1 cellular context compared by ENCODE assay signal in genomic region chr16:15888072-15888976, GRCh38.
TF ChIP-seq lines count a peak whose summit lies in the region.

Gene CEP20 (minus strand): TSS chr16:15888603. CDS start chr16:15888585, 18 bp downstream.

TF ChIP-seq in HepG2, 621 proteins besides CTCF, POLR2A, EP300 and RAD21 (continued from another document and continues in another):
- TF ChIP-seq, protein P1, sequence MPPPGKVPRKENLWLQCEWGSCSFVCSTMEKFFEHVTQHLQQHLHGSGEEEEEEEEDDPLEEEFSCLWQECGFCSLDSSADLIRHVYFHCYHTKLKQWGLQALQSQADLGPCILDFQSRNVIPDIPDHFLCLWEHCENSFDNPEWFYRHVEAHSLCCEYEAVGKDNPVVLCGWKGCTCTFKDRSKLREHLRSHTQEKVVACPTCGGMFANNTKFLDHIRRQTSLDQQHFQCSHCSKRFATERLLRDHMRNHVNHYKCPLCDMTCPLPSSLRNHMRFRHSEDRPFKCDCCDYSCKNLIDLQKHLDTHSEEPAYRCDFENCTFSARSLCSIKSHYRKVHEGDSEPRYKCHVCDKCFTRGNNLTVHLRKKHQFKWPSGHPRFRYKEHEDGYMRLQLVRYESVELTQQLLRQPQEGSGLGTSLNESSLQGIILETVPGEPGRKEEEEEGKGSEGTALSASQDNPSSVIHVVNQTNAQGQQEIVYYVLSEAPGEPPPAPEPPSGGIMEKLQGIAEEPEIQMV (CRISPR knock-in tag; IDR thresholded peaks at IDR 0.05; ENCODE audit: low read depth), result 0 out of 2 replicates have a peak, but pooled peaks have one; percentile 16
- TF ChIP-seq SRSF9 (IDR thresholded peaks at IDR 0.05; ENCODE audit: borderline replicate concordance, insufficient read depth, low read depth, low read length, poor library complexity, severe bottlenecking), result no peak
- TF ChIP-seq FUBP1 (CRISPR knock-in tag; IDR thresholded peaks at IDR 0.05; ENCODE audit: borderline replicate concordance), result no peak
- peak; percentile 90 for TF ChIP-seq ZNF333 (CRISPR knock-in tag; IDR thresholded peaks at IDR 0.05; ENCODE audit: borderline replicate concordance)
- TF ChIP-seq KDM4B (CRISPR knock-in tag; IDR thresholded peaks at IDR 0.05), result no peak
- no peak; the same call in 1 of the 2 replicates for TF ChIP-seq KLF9 (CRISPR knock-in tag; IDR thresholded peaks at IDR 0.05; ENCODE audit: low read depth)
- TF ChIP-seq, protein P2, sequence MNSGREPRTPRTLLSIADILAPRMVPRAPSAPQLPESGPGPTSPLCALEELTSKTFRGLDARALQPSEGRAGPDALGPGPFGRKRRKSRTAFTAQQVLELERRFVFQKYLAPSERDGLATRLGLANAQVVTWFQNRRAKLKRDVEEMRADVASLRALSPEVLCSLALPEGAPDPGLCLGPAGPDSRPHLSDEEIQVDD (CRISPR knock-in tag; IDR thresholded peaks at IDR 0.05; ENCODE audit: borderline replicate concordance), result 0 out of 2 replicates have a peak, but pooled peaks have one; percentile 66
- peak; percentile 72 for TF ChIP-seq YEATS2 (CRISPR knock-in tag; IDR thresholded peaks at IDR 0.05; ENCODE audit: borderline replicate concordance)
- peak; percentile 43; the same call in 1 of the 2 replicates for TF ChIP-seq FOXJ3 (CRISPR knock-in tag; IDR thresholded peaks at IDR 0.05; ENCODE audit: borderline replicate concordance)
- TF ChIP-seq ZNF337 (CRISPR knock-in tag; IDR thresholded peaks at IDR 0.05; ENCODE audit: borderline replicate concordance, low read depth), result 0 out of 2 replicates have a peak, but pooled peaks have one; percentile 70
- peak; percentile 58; the same call in 1 of the 2 replicates for TF ChIP-seq ZBED4 (CRISPR knock-in tag; IDR thresholded peaks at IDR 0.05; ENCODE audit: borderline replicate concordance)
- no peak; the same call in 1 of the 2 replicates for TF ChIP-seq ZNF343 (CRISPR knock-in tag; IDR thresholded peaks at IDR 0.05)
- TF ChIP-seq, protein P3, sequence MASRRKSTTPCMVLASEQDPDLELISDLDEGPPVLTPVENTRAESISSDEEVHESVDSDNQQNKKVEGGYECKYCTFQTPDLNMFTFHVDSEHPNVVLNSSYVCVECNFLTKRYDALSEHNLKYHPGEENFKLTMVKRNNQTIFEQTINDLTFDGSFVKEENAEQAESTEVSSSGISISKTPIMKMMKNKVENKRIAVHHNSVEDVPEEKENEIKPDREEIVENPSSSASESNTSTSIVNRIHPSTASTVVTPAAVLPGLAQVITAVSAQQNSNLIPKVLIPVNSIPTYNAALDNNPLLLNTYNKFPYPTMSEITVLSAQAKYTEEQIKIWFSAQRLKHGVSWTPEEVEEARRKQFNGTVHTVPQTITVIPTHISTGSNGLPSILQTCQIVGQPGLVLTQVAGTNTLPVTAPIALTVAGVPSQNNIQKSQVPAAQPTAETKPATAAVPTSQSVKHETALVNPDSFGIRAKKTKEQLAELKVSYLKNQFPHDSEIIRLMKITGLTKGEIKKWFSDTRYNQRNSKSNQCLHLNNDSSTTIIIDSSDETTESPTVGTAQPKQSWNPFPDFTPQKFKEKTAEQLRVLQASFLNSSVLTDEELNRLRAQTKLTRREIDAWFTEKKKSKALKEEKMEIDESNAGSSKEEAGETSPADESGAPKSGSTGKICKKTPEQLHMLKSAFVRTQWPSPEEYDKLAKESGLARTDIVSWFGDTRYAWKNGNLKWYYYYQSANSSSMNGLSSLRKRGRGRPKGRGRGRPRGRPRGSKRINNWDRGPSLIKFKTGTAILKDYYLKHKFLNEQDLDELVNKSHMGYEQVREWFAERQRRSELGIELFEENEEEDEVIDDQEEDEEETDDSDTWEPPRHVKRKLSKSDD (CRISPR knock-in tag; IDR thresholded peaks at IDR 0.05; ENCODE audit: low read depth), result no peak
- TF ChIP-seq ZNF484 (CRISPR knock-in tag; IDR thresholded peaks at IDR 0.05; ENCODE audit: borderline replicate concordance, low read depth), result no peak
- TF ChIP-seq, protein P4, sequence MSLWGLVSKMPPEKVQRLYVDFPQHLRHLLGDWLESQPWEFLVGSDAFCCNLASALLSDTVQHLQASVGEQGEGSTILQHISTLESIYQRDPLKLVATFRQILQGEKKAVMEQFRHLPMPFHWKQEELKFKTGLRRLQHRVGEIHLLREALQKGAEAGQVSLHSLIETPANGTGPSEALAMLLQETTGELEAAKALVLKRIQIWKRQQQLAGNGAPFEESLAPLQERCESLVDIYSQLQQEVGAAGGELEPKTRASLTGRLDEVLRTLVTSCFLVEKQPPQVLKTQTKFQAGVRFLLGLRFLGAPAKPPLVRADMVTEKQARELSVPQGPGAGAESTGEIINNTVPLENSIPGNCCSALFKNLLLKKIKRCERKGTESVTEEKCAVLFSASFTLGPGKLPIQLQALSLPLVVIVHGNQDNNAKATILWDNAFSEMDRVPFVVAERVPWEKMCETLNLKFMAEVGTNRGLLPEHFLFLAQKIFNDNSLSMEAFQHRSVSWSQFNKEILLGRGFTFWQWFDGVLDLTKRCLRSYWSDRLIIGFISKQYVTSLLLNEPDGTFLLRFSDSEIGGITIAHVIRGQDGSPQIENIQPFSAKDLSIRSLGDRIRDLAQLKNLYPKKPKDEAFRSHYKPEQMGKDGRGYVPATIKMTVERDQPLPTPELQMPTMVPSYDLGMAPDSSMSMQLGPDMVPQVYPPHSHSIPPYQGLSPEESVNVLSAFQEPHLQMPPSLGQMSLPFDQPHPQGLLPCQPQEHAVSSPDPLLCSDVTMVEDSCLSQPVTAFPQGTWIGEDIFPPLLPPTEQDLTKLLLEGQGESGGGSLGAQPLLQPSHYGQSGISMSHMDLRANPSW (CRISPR knock-in tag; IDR thresholded peaks at IDR 0.05; ENCODE audit: borderline replicate concordance), result no peak
- TF ChIP-seq NONO (IDR thresholded peaks at IDR 0.05), result no peak
- TF ChIP-seq NONO (CRISPR knock-in tag; conservative IDR thresholded peaks at IDR 0.05), result 0 out of 2 replicates have a peak, but pooled peaks have one; percentile 64
- TF ChIP-seq, protein P5, sequence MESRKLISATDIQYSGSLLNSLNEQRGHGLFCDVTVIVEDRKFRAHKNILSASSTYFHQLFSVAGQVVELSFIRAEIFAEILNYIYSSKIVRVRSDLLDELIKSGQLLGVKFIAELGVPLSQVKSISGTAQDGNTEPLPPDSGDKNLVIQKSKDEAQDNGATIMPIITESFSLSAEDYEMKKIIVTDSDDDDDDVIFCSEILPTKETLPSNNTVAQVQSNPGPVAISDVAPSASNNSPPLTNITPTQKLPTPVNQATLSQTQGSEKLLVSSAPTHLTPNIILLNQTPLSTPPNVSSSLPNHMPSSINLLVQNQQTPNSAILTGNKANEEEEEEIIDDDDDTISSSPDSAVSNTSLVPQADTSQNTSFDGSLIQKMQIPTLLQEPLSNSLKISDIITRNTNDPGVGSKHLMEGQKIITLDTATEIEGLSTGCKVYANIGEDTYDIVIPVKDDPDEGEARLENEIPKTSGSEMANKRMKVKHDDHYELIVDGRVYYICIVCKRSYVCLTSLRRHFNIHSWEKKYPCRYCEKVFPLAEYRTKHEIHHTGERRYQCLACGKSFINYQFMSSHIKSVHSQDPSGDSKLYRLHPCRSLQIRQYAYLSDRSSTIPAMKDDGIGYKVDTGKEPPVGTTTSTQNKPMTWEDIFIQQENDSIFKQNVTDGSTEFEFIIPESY (CRISPR knock-in tag; IDR thresholded peaks at IDR 0.05), result no peak; the same call in 1 of the 2 replicates
- TF ChIP-seq EZH2 (conservative IDR thresholded peaks at IDR 0.05; ENCODE audit: low read depth, low read length), result no peak
- TF ChIP-seq ZKSCAN5 (CRISPR knock-in tag; IDR thresholded peaks at IDR 0.05), result no peak
- TF ChIP-seq TOPORS (CRISPR knock-in tag; IDR thresholded peaks at IDR 0.05), result no peak
- TF ChIP-seq TOE1 (CRISPR knock-in tag; IDR thresholded peaks at IDR 0.05), result peak; percentile 65; the same call in 1 of the 2 replicates
- TF ChIP-seq HMG20A (CRISPR knock-in tag; IDR thresholded peaks at IDR 0.05; ENCODE audit: borderline replicate concordance), result no peak
- TF ChIP-seq HOXA5 (CRISPR knock-in tag; IDR thresholded peaks at IDR 0.05), result peak; percentile 76; the same call in 1 of the 2 replicates
- TF ChIP-seq, protein P6, sequence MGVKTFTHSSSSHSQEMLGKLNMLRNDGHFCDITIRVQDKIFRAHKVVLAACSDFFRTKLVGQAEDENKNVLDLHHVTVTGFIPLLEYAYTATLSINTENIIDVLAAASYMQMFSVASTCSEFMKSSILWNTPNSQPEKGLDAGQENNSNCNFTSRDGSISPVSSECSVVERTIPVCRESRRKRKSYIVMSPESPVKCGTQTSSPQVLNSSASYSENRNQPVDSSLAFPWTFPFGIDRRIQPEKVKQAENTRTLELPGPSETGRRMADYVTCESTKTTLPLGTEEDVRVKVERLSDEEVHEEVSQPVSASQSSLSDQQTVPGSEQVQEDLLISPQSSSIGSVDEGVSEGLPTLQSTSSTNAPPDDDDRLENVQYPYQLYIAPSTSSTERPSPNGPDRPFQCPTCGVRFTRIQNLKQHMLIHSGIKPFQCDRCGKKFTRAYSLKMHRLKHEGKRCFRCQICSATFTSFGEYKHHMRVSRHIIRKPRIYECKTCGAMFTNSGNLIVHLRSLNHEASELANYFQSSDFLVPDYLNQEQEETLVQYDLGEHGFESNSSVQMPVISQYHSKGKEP (CRISPR knock-in tag; IDR thresholded peaks at IDR 0.05), result peak; percentile 9; the same call in 1 of the 2 replicates
- TF ChIP-seq ZMYM3 (CRISPR knock-in tag; IDR thresholded peaks at IDR 0.05), result no peak
- peak; percentile 57; the same call in 1 of the 2 replicates for TF ChIP-seq ZZZ3 (CRISPR knock-in tag; IDR thresholded peaks at IDR 0.05; ENCODE audit: borderline replicate concordance)
- TF ChIP-seq ZNF879 (CRISPR knock-in tag; IDR thresholded peaks at IDR 0.05), result no peak
- TF ChIP-seq, protein P7, sequence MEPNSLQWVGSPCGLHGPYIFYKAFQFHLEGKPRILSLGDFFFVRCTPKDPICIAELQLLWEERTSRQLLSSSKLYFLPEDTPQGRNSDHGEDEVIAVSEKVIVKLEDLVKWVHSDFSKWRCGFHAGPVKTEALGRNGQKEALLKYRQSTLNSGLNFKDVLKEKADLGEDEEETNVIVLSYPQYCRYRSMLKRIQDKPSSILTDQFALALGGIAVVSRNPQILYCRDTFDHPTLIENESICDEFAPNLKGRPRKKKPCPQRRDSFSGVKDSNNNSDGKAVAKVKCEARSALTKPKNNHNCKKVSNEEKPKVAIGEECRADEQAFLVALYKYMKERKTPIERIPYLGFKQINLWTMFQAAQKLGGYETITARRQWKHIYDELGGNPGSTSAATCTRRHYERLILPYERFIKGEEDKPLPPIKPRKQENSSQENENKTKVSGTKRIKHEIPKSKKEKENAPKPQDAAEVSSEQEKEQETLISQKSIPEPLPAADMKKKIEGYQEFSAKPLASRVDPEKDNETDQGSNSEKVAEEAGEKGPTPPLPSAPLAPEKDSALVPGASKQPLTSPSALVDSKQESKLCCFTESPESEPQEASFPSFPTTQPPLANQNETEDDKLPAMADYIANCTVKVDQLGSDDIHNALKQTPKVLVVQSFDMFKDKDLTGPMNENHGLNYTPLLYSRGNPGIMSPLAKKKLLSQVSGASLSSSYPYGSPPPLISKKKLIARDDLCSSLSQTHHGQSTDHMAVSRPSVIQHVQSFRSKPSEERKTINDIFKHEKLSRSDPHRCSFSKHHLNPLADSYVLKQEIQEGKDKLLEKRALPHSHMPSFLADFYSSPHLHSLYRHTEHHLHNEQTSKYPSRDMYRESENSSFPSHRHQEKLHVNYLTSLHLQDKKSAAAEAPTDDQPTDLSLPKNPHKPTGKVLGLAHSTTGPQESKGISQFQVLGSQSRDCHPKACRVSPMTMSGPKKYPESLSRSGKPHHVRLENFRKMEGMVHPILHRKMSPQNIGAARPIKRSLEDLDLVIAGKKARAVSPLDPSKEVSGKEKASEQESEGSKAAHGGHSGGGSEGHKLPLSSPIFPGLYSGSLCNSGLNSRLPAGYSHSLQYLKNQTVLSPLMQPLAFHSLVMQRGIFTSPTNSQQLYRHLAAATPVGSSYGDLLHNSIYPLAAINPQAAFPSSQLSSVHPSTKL (CRISPR knock-in tag; IDR thresholded peaks at IDR 0.05), result no peak; the same call in 1 of the 2 replicates
- no peak; the same call in 1 of the 2 replicates for TF ChIP-seq TP53 (CRISPR knock-in tag; conservative IDR thresholded peaks at IDR 0.05)
- TF ChIP-seq POLR2AphosphoS2 (IDR thresholded peaks at IDR 0.05; ENCODE audit: low read depth, low read length), result no peak
- TF ChIP-seq ZNF746 (CRISPR knock-in tag; IDR thresholded peaks at IDR 0.05), result no peak
- TF ChIP-seq RARA (CRISPR knock-in tag; IDR thresholded peaks at IDR 0.05), result peak; percentile 8; the same call in 1 of the 2 replicates
- TF ChIP-seq ZNF652 (CRISPR knock-in tag; IDR thresholded peaks at IDR 0.05; ENCODE audit: borderline replicate concordance, low read depth), result no peak
